In the genomic region with DNA sequence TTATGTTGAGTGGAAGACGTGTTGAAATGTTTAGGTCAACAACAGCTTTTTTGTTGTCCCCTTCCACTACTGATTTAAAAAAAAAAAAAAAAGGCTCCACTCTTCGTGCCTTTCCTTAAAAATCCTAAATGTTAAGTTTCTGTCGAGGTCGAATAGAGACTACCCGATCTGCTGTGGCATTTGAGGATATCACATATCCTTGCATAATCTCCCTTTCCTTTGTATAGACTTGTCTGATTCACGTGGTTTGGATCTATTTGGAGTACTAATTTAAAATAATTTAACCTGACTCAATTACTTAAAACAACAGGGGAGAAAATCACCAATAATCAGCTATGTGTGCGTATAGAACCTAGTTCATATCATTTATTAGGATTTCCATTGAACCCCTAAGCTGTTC, we compare ENCODE assay signal across 20 cellular contexts.
"Had no signal": no experiment of that assay in that cellular context is flagged by ENCODE, and none has a peak within 500 bp of the region (broad histone marks: within the 10 kb centered on the region; RNA-seq: fewer than 3 reads in every experiment).

No MANE protein-coding gene starts in this region.

- ATAC-seq: activated CD4-positive, alpha-beta T cell treated with anti-CD3 and anti-CD28 coated beads for 36 hours; activated T-cell treated with anti-CD3 and anti-CD28 coated beads, Interleukin-2, amount 50 U/mL, for 4 hours; body of pancreas; effector memory CD8-positive, alpha-beta T cell; left lobe of liver; naive thymus-derived CD4-positive, alpha-beta T cell had no signal

- H3K27ac Mint-ChIP-seq: activated CD4-positive, alpha-beta memory T cell treated with anti-CD3 and anti-CD28 coated beads for 36 hours had no signal

- H3K9me3 Mint-ChIP-seq: activated CD4-positive, alpha-beta memory T cell treated with anti-CD3 and anti-CD28 coated beads for 36 hours; activated naive CD4-positive, alpha-beta T cell treated with anti-CD3 and anti-CD28 coated beads, Interleukin-2, amount 50 U/mL, for 24 hours; activated T-cell treated with anti-CD3 and anti-CD28 coated beads, Interleukin-2, amount 50 U/mL, for 4 hours; effector memory CD8-positive, alpha-beta T cell; naive thymus-derived CD4-positive, alpha-beta T cell had no signal

- FAIRE-seq: islet of Langerhans had no signal

- H3K27me3 Mint-ChIP-seq: activated CD4-positive, alpha-beta memory T cell treated with anti-CD3 and anti-CD28 coated beads for 36 hours; activated CD4-positive, alpha-beta T cell treated with anti-CD3 and anti-CD28 coated beads for 36 hours; activated naive CD4-positive, alpha-beta T cell treated with anti-CD3 and anti-CD28 coated beads, Interleukin-2, amount 50 U/mL, for 24 hours; effector memory CD8-positive, alpha-beta T cell; naive thymus-derived CD4-positive, alpha-beta T cell had no signal

- H3K27me3 ChIP-seq: body of pancreas, neutrophil, thyroid gland had no signal

- H3K4me3 ChIP-seq: body of pancreas, thyroid gland had no signal

- H3K27ac ChIP-seq: body of pancreas, neutrophil, parathyroid adenoma, thyroid gland, VCaP had no signal

- DNase-seq: activated CD4-positive, alpha-beta memory T cell treated with anti-CD3 and anti-CD28 coated beads for 36 hours; activated CD4-positive, alpha-beta T cell treated with anti-CD3 and anti-CD28 coated beads for 36 hours; activated effector memory CD4-positive, alpha-beta T cell treated with anti-CD3 and anti-CD28 coated beads, Interleukin-2, amount 50 U/mL, for 16 hours; activated T-cell treated with anti-CD3 and anti-CD28 coated beads, Interleukin-2, amount 50 U/mL, for 4 hours; amniotic stem cell; body of pancreas; cerebellar nuclear complex; dermis blood vessel endothelial cell; effector memory CD8-positive, alpha-beta T cell; naive thymus-derived CD4-positive, alpha-beta T cell; stimulated activated CD4-positive, alpha-beta T cell treated with anti-CD3 and anti-CD28 coated beads, Interleukin-12 subunit alpha, Interleukin-12 subunit beta, amount 100 ng/mL, for 4 hours; stimulated activated CD4-positive, alpha-beta T cell treated with anti-CD3 and anti-CD28 coated beads, Interleukin-2, amount 100 ng/mL, for 24 hours; T-helper 1 cell; thyroid gland had no signal

- H3K4me3 Mint-ChIP-seq: activated CD4-positive, alpha-beta memory T cell treated with anti-CD3 and anti-CD28 coated beads for 36 hours; activated CD4-positive, alpha-beta T cell treated with anti-CD3 and anti-CD28 coated beads for 36 hours; activated naive CD4-positive, alpha-beta T cell treated with anti-CD3 and anti-CD28 coated beads, Interleukin-2, amount 50 U/mL, for 24 hours; activated T-cell treated with anti-CD3 and anti-CD28 coated beads, Interleukin-2, amount 50 U/mL, for 4 hours; effector memory CD8-positive, alpha-beta T cell; naive thymus-derived CD4-positive, alpha-beta T cell had no signal
